Comparison of ENCODE assay signal across 22 cellular contexts in the genomic region with DNA sequence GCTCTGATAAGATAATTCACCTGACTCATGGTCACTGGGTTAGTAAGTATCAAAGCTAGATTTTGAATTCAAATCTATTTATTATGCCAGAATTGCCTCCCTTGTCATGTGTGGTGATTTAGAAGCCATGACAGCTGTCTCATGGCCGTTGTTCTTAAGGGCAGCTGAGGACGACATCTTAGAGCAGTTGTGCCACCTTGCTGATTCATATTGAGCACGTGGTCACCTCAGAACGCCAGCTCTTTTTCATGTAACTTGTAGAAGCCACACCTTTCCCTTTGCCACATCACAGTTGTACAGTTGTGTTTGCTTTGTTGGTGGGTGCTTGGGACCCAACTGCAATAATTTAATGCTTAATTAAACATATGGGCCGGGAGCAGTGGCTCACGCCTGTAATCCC.
"Had no signal": no experiment of that assay in that cellular context is flagged by ENCODE, and none has a peak within 500 bp of the region (broad histone marks: within the 10 kb centered on the region; RNA-seq: fewer than 3 reads in every experiment).

No MANE protein-coding gene starts in this region.

- H3K4me3 ChIP-seq: MG63, SJSA1, SK-N-MC had no signal

- H3K27ac ChIP-seq: HL-60, SJSA1, SK-N-MC had no signal

- H3K27me3 ChIP-seq: MG63 had no signal

- H3K9me3 ChIP-seq: MG63, SJSA1 had no signal

- DNase-seq: KBM-7, MG63, NCI-H1092, NCI-H1436, NCI-H187, NCI-H2029, NCI-H2081 treated with DMSO at 0.1 percent for 48 hours, NCI-H2171, NCI-H226, NCI-H446, NCI-H510A, NCI-H524 treated with DMSO at 0.1 percent for 48 hours, NCI-H69, NCI-H774, Right ventricle myocardium superior, RPMI8226, SIG-M5 had no signal

- FAIRE-seq: HTR-8/SVneo, RCC 7860 had no signal

- H3K36me3 ChIP-seq: MG63, SJSA1 had no signal
